ENCODE assay signal across 19 cellular contexts in the genomic region with DNA sequence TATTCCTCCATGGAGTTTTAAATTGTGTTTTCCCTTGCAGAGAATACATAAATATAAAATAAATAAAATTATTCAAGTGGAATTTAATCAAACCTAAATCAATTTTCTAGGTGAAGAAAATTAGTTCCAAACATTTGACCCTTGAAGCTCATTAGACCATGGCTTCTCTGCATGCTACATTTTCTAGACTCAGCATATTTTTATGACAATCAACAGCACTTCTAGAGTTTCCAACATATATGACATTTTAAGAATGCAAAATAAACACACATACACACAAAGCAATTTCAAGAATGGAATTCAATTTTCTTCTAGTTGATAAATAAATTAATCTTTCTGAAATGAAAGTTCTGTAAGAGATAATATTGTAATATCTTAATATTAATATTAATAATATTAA.
A peak's percentile ranks its signal among the peaks of the same experiment; 100 is the strongest.
DNase-seq lines count a peak whose midpoint lies in the region; ATAC-seq, FAIRE-seq and TF ChIP-seq lines count a peak whose summit lies in the region.
"Had no signal": no experiment of that assay in that cellular context is flagged by ENCODE, and none has a peak within 500 bp of the region (broad histone marks: within the 10 kb centered on the region; RNA-seq: fewer than 3 reads in every experiment).

No MANE protein-coding gene starts in this region.

- POLR2A ChIA-PET in IMR-90 (lab: Charles Lee; ENCODE audit: unreplicated experiment), result no interaction called here
- POLR2A ChIA-PET in K562 (lab: Yijun Ruan, JAX), result no interaction called here

- FAIRE-seq in A204.1 (lab: Jason Lieb, UNC), result peak; percentile 65
- FAIRE-seq in K562 (lab: Jason Lieb, UNC), result no peak
- peak; percentile 33 for FAIRE-seq in small intestine (lab: Jason Lieb, UNC)
- FAIRE-seq: GM12878, H54 had no signal

- no peak overlapping the region for H3K4me2 ChIP-seq in IMR-90 (ENCODE audit: low read depth, low read length)
- no peak overlapping the region for H3K4me2 ChIP-seq in K562 (ENCODE audit: insufficient read depth, low read length)

- no peak overlapping the region for H3K18ac ChIP-seq in IMR-90 (ENCODE audit: low read depth, low read length)

- TF ChIP-seq EP300 in K562 (IDR thresholded peaks at IDR 0.05; ENCODE audit: low read length), result no peak

- H4K20me1 ChIP-seq in IMR-90 (ENCODE audit: insufficient read depth, low read length) (no peaks in the 10 kb centered on the region), K562 (replicated peaks; ENCODE audit: control insufficient read depth, insufficient read depth, low read length) (no peaks in the 10 kb centered on the region)

- no peaks in the 10 kb centered on the region for H3K79me1 ChIP-seq in IMR-90 (ENCODE audit: low read depth in 1 of 2, low read length in 2 of 2)

- H4K5ac ChIP-seq in IMR-90 (ENCODE audit: low read depth, low read length), result no peak overlapping the region

- no peaks in the 10 kb centered on the region for H3K4me1 ChIP-seq in IMR-90 (ENCODE audit: control insufficient read depth, insufficient read depth, low read length)
- H3K4me1 ChIP-seq in K562 (replicated peaks in 1 of 2; ENCODE audit: control insufficient read depth in 2 of 2, insufficient read depth in 2 of 2, low read length in 2 of 2), result peaks cover 0 to 11% of the 10 kb centered on the region in 2 experiments; a peak in 2 of 5 replicates
- no peaks in the 10 kb centered on the region for H3K4me1 ChIP-seq in small intestine (ENCODE audit: control insufficient read depth in 2 of 2, insufficient read depth in 1 of 2, low read depth in 1 of 2, low read length in 1 of 2)
- H3K4me1 ChIP-seq: HAP-1 had no signal

- H2AK5ac ChIP-seq in IMR-90 (ENCODE audit: low read depth, low read length), result no peak overlapping the region

- H3K79me2 ChIP-seq in K562 (ENCODE audit: control insufficient read depth, insufficient read depth, low read length), result peaks cover 66% of the 10 kb centered on the region

- H3K56ac ChIP-seq in IMR-90 (ENCODE audit: extremely low read depth, insufficient read depth, low read length), result no peak overlapping the region

- H3K23ac ChIP-seq in IMR-90 (ENCODE audit: low read depth, low read length), result no peak overlapping the region

- H2AFZ ChIP-seq in IMR-90 (replicated peaks; ENCODE audit: low read length, poor library complexity) (no peak overlapping the region), K562 (ENCODE audit: low read depth, low read length) (no peak overlapping the region)

- H4K91ac ChIP-seq in IMR-90 (ENCODE audit: insufficient read depth, low read depth, low read length), result no peak overlapping the region

- in situ Hi-C loops in IMR-90 (cut with MboI; ENCODE audit: low sequenced_read_pairs), result no loop called here
- in situ Hi-C loops in K562 (cut with MboI), result no loop called here

- no peak overlapping the region for H2BK20ac ChIP-seq in IMR-90 (ENCODE audit: low read depth, low read length)

- CTCF ChIA-PET in IMR-90 (lab: Yijun Ruan, JAX) (no interaction called here), K562 (lab: Yijun Ruan, JAX; ENCODE audit: low intra/inter-chr PET ratio) (no interaction called here)

- H2BK15ac ChIP-seq in IMR-90 (ENCODE audit: low read depth, low read length), result no peak overlapping the region

- no peak overlapping the region for H3K4me3 ChIP-seq in IMR-90 (ENCODE audit: insufficient read depth, low read depth, low read length)
- H3K4me3 ChIP-seq in K562, result no peak overlapping the region
- no peak overlapping the region for H3K4me3 ChIP-seq in small intestine (ENCODE audit: low read depth in 1 of 2, low read length in 2 of 2)
- H3K4me3 ChIP-seq: GM12878, HAP-1 had no signal

- dilution Hi-C loops in IMR-90 (cut with HindIII; ENCODE audit: low sequenced_read_pairs, unreplicated experiment), result no loop called here

- DNase-seq in IMR-90 (no peak), K562 (ENCODE audit: extremely low read depth in 1 of 4, low spot score in 3 of 4) (no peak), small intestine (no peak), glomerular visceral epithelial cell (ENCODE audit: extremely low spot score) (no peak), GM03348 (ENCODE audit: low spot score) (no peak)
- DNase-seq in stimulated activated CD4-positive, alpha-beta T cell treated with anti-CD3 and anti-CD28 coated beads, Interleukin-2, amount 100 ng/mL, for 48 hours, result no peak
- DNase-seq: 8988T; C1 segment of cervical spinal cord; Calu3; CD4-positive, alpha-beta memory T cell; COR-L47; DMS53; DMS79 treated with DMSO at 0.1 percent for 48 hours; GOT3; HFFc6 had no signal

- BruUV-seq in IMR-90 (replicated peaks; lab: Mats Ljungman, UMichigan) (no TSS peak), K562 (replicated peaks; lab: Mats Ljungman, UMichigan) (no TSS peak)

- H3K27ac ChIP-seq in IMR-90 (ENCODE audit: insufficient read depth, low read length) (no peak overlapping the region), K562 (ENCODE audit: extremely low read depth, low read depth, low read length) (no peak overlapping the region; the same call in 2 of the 3 replicates), small intestine (ENCODE audit: low read depth in 1 of 2, low read length in 1 of 2) (no peak overlapping the region)

- no peaks in the 10 kb centered on the region for H3K9me3 ChIP-seq in IMR-90 (ENCODE audit: control insufficient read depth, insufficient read depth, low read length)
- H3K9me3 ChIP-seq in K562 (replicated peaks; ENCODE audit: control insufficient read depth, insufficient read depth, low read depth, low read length), result no peaks in the 10 kb centered on the region; the same call in none of the 2 replicates
- no peaks in the 10 kb centered on the region for H3K9me3 ChIP-seq in small intestine (ENCODE audit: control insufficient read depth, low read depth)
- H3K9me3 ChIP-seq: HAP-1 had no signal

- no peak for ATAC-seq in IMR-90 (ENCODE audit: low read depth)
- no peak for ATAC-seq in K562
- ATAC-seq: GM12878 had no signal

- no peak for TF ChIP-seq RAD21 in IMR-90 (IDR thresholded peaks at IDR 0.05; ENCODE audit: low read length)
- TF ChIP-seq RAD21 in K562 (CRISPR knock-in tag; conservative IDR thresholded peaks at IDR 0.05 in 1 of 2, IDR thresholded peaks at IDR 0.05 in 1 of 2), result no peak

- TF ChIP-seq CTCF in IMR-90 (conservative IDR thresholded peaks at IDR 0.05; ENCODE audit: low read depth, low read length) (no peak), K562 (IDR thresholded peaks at IDR 0.05 in 2 of 3, conservative IDR thresholded peaks at IDR 0.05 in 1 of 3; ENCODE audit: insufficient read depth in 2 of 3, low read depth in 1 of 3, low read length in 3 of 3) (no peak)

- H2AK9ac ChIP-seq in IMR-90 (replicated peaks; ENCODE audit: low read depth, low read length, poor library complexity), result no peak overlapping the region

- H3K4ac ChIP-seq in IMR-90 (ENCODE audit: low read depth, low read length), result no peak overlapping the region

- no peaks in the 10 kb centered on the region for H3K36me3 ChIP-seq in IMR-90 (ENCODE audit: control insufficient read depth, insufficient read depth, low read length)
- H3K36me3 ChIP-seq in K562 (ENCODE audit: control insufficient read depth, insufficient read depth, low read length), result peaks cover 34% of the 10 kb centered on the region; the same call in 2 of the 3 replicates
- H3K36me3 ChIP-seq in small intestine (ENCODE audit: control insufficient read depth in 2 of 2, insufficient read depth in 2 of 2, low read length in 2 of 2), result no peaks in the 10 kb centered on the region
- H3K36me3 ChIP-seq: HAP-1 had no signal

- no peak overlapping the region for H2BK5ac ChIP-seq in IMR-90 (ENCODE audit: low read depth, low read length, poor library complexity, severe bottlenecking)

- no peak overlapping the region for H3K14ac ChIP-seq in IMR-90 (replicated peaks; ENCODE audit: low read depth, low read length)

- H3K9me1 ChIP-seq in IMR-90 (ENCODE audit: insufficient read depth, low read length), result no peaks in the 10 kb centered on the region
- H3K9me1 ChIP-seq in K562 (ENCODE audit: control insufficient read depth, insufficient read depth, low read length), result no peaks in the 10 kb centered on the region

- no peaks in the 10 kb centered on the region for H3K27me3 ChIP-seq in IMR-90 (ENCODE audit: control insufficient read depth, insufficient read depth, low read length)
- no peaks in the 10 kb centered on the region for H3K27me3 ChIP-seq in K562 (ENCODE audit: control insufficient read depth in 2 of 2, insufficient read depth in 2 of 2, low read length in 2 of 2)
- H3K27me3 ChIP-seq in small intestine (ENCODE audit: control insufficient read depth in 2 of 2, insufficient read depth in 2 of 2, low read length in 2 of 2), result no peaks in the 10 kb centered on the region

- H2BK120ac ChIP-seq in IMR-90 (ENCODE audit: low read depth, low read length), result no peak overlapping the region

- no peak overlapping the region for H4K8ac ChIP-seq in IMR-90 (ENCODE audit: low read depth in 2 of 2, low read length in 2 of 2)

- intact Hi-C loops in IMR-90 (cut with micrococcal nuclease), result no loop called here
- intact Hi-C loops in K562 (cut with micrococcal nuclease), result no loop called here

- TF ChIP-seq POLR2A in IMR-90 (IDR thresholded peaks at IDR 0.05; ENCODE audit: low read depth, low read length), result no peak
- no peak for TF ChIP-seq POLR2A in K562 (conservative IDR thresholded peaks at IDR 0.05)

- H3K9ac ChIP-seq in IMR-90 (ENCODE audit: low read depth, low read length) (no peak overlapping the region), K562 (ENCODE audit: insufficient read depth in 1 of 2, low read depth in 2 of 2, low read length in 2 of 2) (no peak overlapping the region)

TF ChIP-seq in IMR-90, 13 proteins besides CTCF, POLR2A, EP300 and RAD21:
- TF ChIP-seq USF2 (IDR thresholded peaks at IDR 0.05; ENCODE audit: low read depth, low read length) (no peak), MAFK (IDR thresholded peaks at IDR 0.05; ENCODE audit: low read depth, low read length) (peak; percentile 29; the same call in 1 of the 2 replicates), FOS (IDR thresholded peaks at IDR 0.05; ENCODE audit: low read depth, low read length) (no peak)

TF ChIP-seq in K562, 482 proteins besides CTCF, POLR2A, EP300 and RAD21:
- TF ChIP-seq CCAR2 (IDR thresholded peaks at IDR 0.05; ENCODE audit: low read depth, low read length) (no peak), ZNF316 (IDR thresholded peaks at IDR 0.05) (peak; percentile 73), C11orf30 (IDR thresholded peaks at IDR 0.05; ENCODE audit: low read depth) (peak; percentile 55; the same call in 1 of the 2 replicates), MAFG (tag; conservative IDR thresholded peaks at IDR 0.05) (0 out of 2 replicates have a peak, but pooled peaks have one; percentile 12)
